In genomic region chr20:1474817-1475603, GRCh38 we compare ENCODE assay signal across 2 cellular contexts.
TF ChIP-seq lines count a peak whose summit lies in the region.

No MANE protein-coding gene starts in this region.

TF ChIP-seq in endothelial cell of umbilical vein, 7 proteins besides CTCF, POLR2A, EP300 and RAD21 (continued from another document):
- TF ChIP-seq GATA2 (IDR thresholded peaks at IDR 0.05; ENCODE audit: insufficient read depth, insufficient read length, low read depth, low read length) (no peak), MAX (IDR thresholded peaks at IDR 0.05; ENCODE audit: insufficient read depth, insufficient read length) (no peak), MYC (IDR thresholded peaks at IDR 0.05; ENCODE audit: low read depth, low read length) (no peak), FOS (IDR thresholded peaks at IDR 0.05; ENCODE audit: borderline replicate concordance, insufficient read depth, low read length) (no peak), JUN (IDR thresholded peaks at IDR 0.05; ENCODE audit: borderline replicate concordance, insufficient read depth, insufficient read length, low read depth) (no peak)

TF ChIP-seq in GM12891, 5 proteins besides CTCF, POLR2A, EP300 and RAD21 (continued from another document):
- TF ChIP-seq POU2F2 (IDR thresholded peaks at IDR 0.05; ENCODE audit: low read depth, low read length) (no peak), SPI1 (IDR thresholded peaks at IDR 0.05; ENCODE audit: low read depth, low read length) (no peak), POLR2AphosphoS5 (IDR thresholded peaks at IDR 0.05; ENCODE audit: low read depth, low read length) (no peak), TAF1 (IDR thresholded peaks at IDR 0.05; ENCODE audit: low read depth, low read length) (no peak)
